In the genomic region with DNA sequence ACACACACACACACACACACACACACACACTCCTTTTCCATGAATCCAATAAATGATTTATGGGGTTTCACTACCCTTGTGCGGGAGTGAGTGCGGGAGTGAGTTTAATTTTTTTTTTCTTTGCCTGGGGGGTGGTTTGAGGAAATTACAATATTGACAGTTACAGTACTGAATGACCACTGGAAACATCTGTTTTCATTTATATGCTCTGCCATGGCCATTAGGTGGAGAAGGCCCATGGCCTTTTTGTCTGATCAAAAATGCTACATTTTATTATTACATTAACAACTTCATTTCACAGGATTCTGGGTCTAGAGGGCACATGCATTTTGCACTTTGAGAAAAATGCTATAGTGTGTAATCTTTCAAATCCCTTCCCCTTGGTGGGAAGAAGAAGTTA, we compare ENCODE assay signal across 22 cellular contexts. TPM values are rescaled to one million over a fixed set of nuclear protein-coding genes. Genes with fewer than 3 reads are reported as not detected.
DNase-seq lines count a peak whose midpoint lies in the region; ATAC-seq and TF ChIP-seq lines count a peak whose summit lies in the region.
"Had no signal": no experiment of that assay in that cellular context is flagged by ENCODE, and none has a peak within 500 bp of the region (broad histone marks: within the 10 kb centered on the region; RNA-seq: fewer than 3 reads in every experiment).

No MANE protein-coding gene starts in this region.

- POLR2A ChIA-PET in WTC11 (lab: Charles Lee) (no interaction called here), A673 (lab: Charles Lee; ENCODE audit: low non-redundant PET) (no interaction called here)

- H3K36me3 ChIP-seq in cardiac muscle cell (peaks cover 21% of the 10 kb centered on the region), adipocyte (ENCODE audit: control insufficient read depth, insufficient read depth, low read length, severe bottlenecking) (peaks cover 57% of the 10 kb centered on the region), mesenchymal stem cell (ENCODE audit: control insufficient read depth in 1 of 2, insufficient read depth in 2 of 2, low read depth in 1 of 2, low read length in 2 of 2) (peaks cover 0 to 80% of the 10 kb centered on the region in 2 experiments), vagina (peaks cover 0 to 24% of the 10 kb centered on the region in 2 donors), A673 (ENCODE audit: insufficient read depth, low read length, poor library complexity, severe bottlenecking) (no peaks in the 10 kb centered on the region)

- no peaks in the 10 kb centered on the region for H3K36me3 Mint-ChIP-seq in WTC11
- H3K36me3 Mint-ChIP-seq: stimulated activated memory B cell treated with anti-CD40 and anti-IgM and Interleukin-4, amounts not matched to agents 10 μg/mL and 1 μg/mL and 100 μg/mL, for 72 hours had no signal

- H3K18ac ChIP-seq in mesenchymal stem cell (ENCODE audit: low read depth in 1 of 2, low read length in 2 of 2) = no peak overlapping the region

- H3K9me3 Mint-ChIP-seq in WTC11 = no peaks in the 10 kb centered on the region
- H3K9me3 Mint-ChIP-seq: stimulated activated memory B cell treated with anti-CD40 and anti-IgM and Interleukin-4, amounts not matched to agents 10 μg/mL and 1 μg/mL and 100 μg/mL, for 72 hours; T-helper 1 cell treated with Interleukin-12 subunit alpha and Interleukin-12 subunit beta and Interleukin-4 antibody, amounts not matched to agents 30 μg/mL and 1 μg/mL, for 36 hours had no signal

- H3K9me3 ChIP-seq in cardiac muscle cell (ENCODE audit: low read depth) = no peaks in the 10 kb centered on the region
- H3K9me3 ChIP-seq in adipocyte (ENCODE audit: control insufficient read depth, low read length) = no peaks in the 10 kb centered on the region
- H3K9me3 ChIP-seq in mesenchymal stem cell (ENCODE audit: control insufficient read depth, low read length) = no peaks in the 10 kb centered on the region
- H3K9me3 ChIP-seq in vagina = no peaks in the 10 kb centered on the region
- no peaks in the 10 kb centered on the region for H3K9me3 ChIP-seq in A673 (ENCODE audit: low read depth, low read length, poor library complexity, severe bottlenecking)
- H3K9me3 ChIP-seq: testis had no signal

- H3K27me3 Mint-ChIP-seq in WTC11 (ENCODE audit: low read depth) = peaks cover 100% of the 10 kb centered on the region

- H3K27me3 ChIP-seq in cardiac muscle cell = peaks cover 5% of the 10 kb centered on the region
- no peaks in the 10 kb centered on the region for H3K27me3 ChIP-seq in adipocyte (replicated peaks; ENCODE audit: control insufficient read depth, insufficient read depth, low read length)
- peaks cover 0 to 47% of the 10 kb centered on the region in 2 experiments for H3K27me3 ChIP-seq in mesenchymal stem cell (ENCODE audit: control insufficient read depth in 1 of 2, insufficient read depth in 1 of 2, low read length in 2 of 2)
- H3K27me3 ChIP-seq in vagina = no peaks in the 10 kb centered on the region
- peaks cover 19% of the 10 kb centered on the region for H3K27me3 ChIP-seq in A673 (replicated peaks; ENCODE audit: insufficient read depth, low read depth, low read length, poor library complexity)
- H3K27me3 ChIP-seq: testis had no signal

- H4K91ac ChIP-seq in mesenchymal stem cell (ENCODE audit: low read length) = no peak overlapping the region

- TF ChIP-seq CTCF in cardiac muscle cell (IDR thresholded peaks at IDR 0.05; ENCODE audit: low read depth, low read length) (no peak), vagina (IDR thresholded peaks at IDR 0.05) (no peak), WTC11 (IDR thresholded peaks at IDR 0.05) (no peak), A673 (conservative IDR thresholded peaks at IDR 0.05; ENCODE audit: low read depth, low read length) (no peak)

- no peak overlapping the region for H3K4ac ChIP-seq in mesenchymal stem cell (ENCODE audit: low read depth in 1 of 2, low read length in 2 of 2)

- no peak overlapping the region for H3K27ac Mint-ChIP-seq in WTC11
- H3K27ac Mint-ChIP-seq: stimulated activated memory B cell treated with anti-CD40 and anti-IgM and Interleukin-4, amounts not matched to agents 10 μg/mL and 1 μg/mL and 100 μg/mL, for 72 hours; T-helper 1 cell treated with Interleukin-12 subunit alpha and Interleukin-12 subunit beta and Interleukin-4 antibody, amounts not matched to agents 30 μg/mL and 1 μg/mL, for 36 hours had no signal

- no CpG with 5 or more reads among the region's 2 CpGs for WGBS in mesenchymal stem cell

- H3K4me1 ChIP-seq in cardiac muscle cell (ENCODE audit: low read depth) (peaks cover 46% of the 10 kb centered on the region), adipocyte (ENCODE audit: control insufficient read depth, insufficient read depth, low read length) (peaks cover 35% of the 10 kb centered on the region), mesenchymal stem cell (ENCODE audit: control insufficient read depth, insufficient read depth, low read depth, low read length) (peaks cover 3% of the 10 kb centered on the region), vagina (peaks cover 57% of the 10 kb centered on the region), A673 (ENCODE audit: insufficient read depth, low read length, poor library complexity, severe bottlenecking) (no peaks in the 10 kb centered on the region)

- no peak overlapping the region for H2BK120ac ChIP-seq in mesenchymal stem cell (ENCODE audit: low read depth, low read length)

- CTCF ChIA-PET in WTC11 (lab: Charles Lee) = no interaction called here
- CTCF ChIA-PET in A673 (lab: Charles Lee) = interaction anchor here (0.6 kb wide), 1 partner anchor 1217 kb away, joined by 5 read pairs; no protein-coding TSS in a partner anchor

- H3K27ac ChIP-seq in cardiac muscle cell (peak overlapping the region; percentile 12), mesenchymal stem cell (ENCODE audit: low read length, poor library complexity, severe bottlenecking) (no peak overlapping the region), vagina (peak overlapping the region; percentile 99), A673 (ENCODE audit: low read depth, low read length, poor library complexity, severe bottlenecking) (no peak overlapping the region)
- H3K27ac ChIP-seq: testis had no signal

- BruUV-seq in A673 (replicated peaks; lab: Mats Ljungman, UMichigan) = no TSS peak

- no peak for TF ChIP-seq POLR2A in vagina (IDR thresholded peaks at IDR 0.05)

- H2BK5ac ChIP-seq in mesenchymal stem cell (ENCODE audit: low read depth, low read length, poor library complexity, severe bottlenecking) = no peak overlapping the region

- H3K79me1 ChIP-seq in mesenchymal stem cell (replicated peaks; ENCODE audit: low read length, poor library complexity, severe bottlenecking) = no peaks in the 10 kb centered on the region

- H3K23ac ChIP-seq in mesenchymal stem cell (ENCODE audit: low read length in 2 of 2) = no peak overlapping the region

- H4K8ac ChIP-seq in mesenchymal stem cell (ENCODE audit: low read length) = no peak overlapping the region

- H3K9ac ChIP-seq in adipocyte (ENCODE audit: low read length) = no peak overlapping the region
- peak overlapping the region; percentile 100 for H3K9ac ChIP-seq in mesenchymal stem cell (ENCODE audit: low read length)

- peaks cover 92% of the 10 kb centered on the region for H3K4me1 Mint-ChIP-seq in WTC11

- H2BK15ac ChIP-seq in mesenchymal stem cell (ENCODE audit: low read depth, poor library complexity, severe bottlenecking) = no peak overlapping the region

- H3K4me2 ChIP-seq in mesenchymal stem cell (ENCODE audit: low read length, poor library complexity, severe bottlenecking) = no peak overlapping the region

- DNase-seq in cardiac muscle cell (ENCODE audit: low read depth in 1 of 2, low spot score in 1 of 2) = no peak
- no peak for DNase-seq in Right ventricle myocardium inferior (ENCODE audit: missing footprints)
- DNase-seq in adipocyte (ENCODE audit: low read depth) = peak; percentile 64
- no peak for DNase-seq in mesenchymal stem cell
- DNase-seq in vagina (ENCODE audit: extremely low spot score in 2 of 2) = no peak
- no peak for DNase-seq in WTC11 (ENCODE audit: low spot score)
- DNase-seq in A673 (ENCODE audit: low spot score) = no peak
- DNase-seq in SKM-1 treated with dmso at 0.1 percent for 144 hours (lab: John Stamatoyannopoulos, UW; ENCODE audit: unreplicated experiment) = no peak
- DNase-seq: activated gamma-delta T cell treated with Interleukin-2 at 50 U/mL for 16 hours, anterior cingulate cortex, C1 segment of cervical spinal cord, erythroblast, glutamatergic neuron, KG1, NCI-H1105, NCI-H524 treated with DMSO at 0.1 percent for 48 hours, occipital lobe, Right ventricle myocardium superior, testis had no signal

- no peak for ATAC-seq in Right ventricle myocardium inferior
- ATAC-seq in WTC11 = no peak
- ATAC-seq: left lobe of liver; stimulated activated memory B cell treated with anti-CD40 and anti-IgM and Interleukin-4, amounts not matched to agents 10 μg/mL and 1 μg/mL and 100 μg/mL, for 72 hours had no signal

- H3K14ac ChIP-seq in mesenchymal stem cell (ENCODE audit: low read length in 2 of 2) = no peak overlapping the region

- H2AFZ ChIP-seq in mesenchymal stem cell (ENCODE audit: low read depth, low read length) = no peak overlapping the region

- no peak overlapping the region for H3K4me3 Mint-ChIP-seq in WTC11
- H3K4me3 Mint-ChIP-seq: stimulated activated memory B cell treated with anti-CD40 and anti-IgM and Interleukin-4, amounts not matched to agents 10 μg/mL and 1 μg/mL and 100 μg/mL, for 72 hours; T-helper 1 cell treated with Interleukin-12 subunit alpha and Interleukin-12 subunit beta and Interleukin-4 antibody, amounts not matched to agents 30 μg/mL and 1 μg/mL, for 36 hours had no signal

- intact Hi-C loops in Right ventricle myocardium inferior (cut with DNase I) = loop anchor here (10.0 kb wide), 1 partner anchor 427 kb away; no protein-coding TSS in a partner anchor
- intact Hi-C loops in vagina (cut with DNase I) = no loop called here
- intact Hi-C loops in A673 (cut with micrococcal nuclease; ENCODE audit: unreplicated experiment) = no loop called here

- H2AK5ac ChIP-seq in mesenchymal stem cell (ENCODE audit: low read length, severe bottlenecking) = no peak overlapping the region

- H2BK12ac ChIP-seq in mesenchymal stem cell (ENCODE audit: low read length in 2 of 2) = no peak overlapping the region

- H3K4me3 ChIP-seq in cardiac muscle cell (no peak overlapping the region), adipocyte (ENCODE audit: low read length) (no peak overlapping the region), mesenchymal stem cell (ENCODE audit: insufficient read depth in 1 of 2, low read depth in 1 of 2, low read length in 2 of 2) (peak overlapping the region in 1 of 2 experiments; percentile 88), vagina (peak overlapping the region; percentile 82 to 90), A673 (ENCODE audit: low read depth, low read length, poor library complexity, severe bottlenecking) (no peak overlapping the region)
- H3K4me3 ChIP-seq: testis had no signal

TF ChIP-seq in WTC11, 78 proteins besides CTCF, POLR2A, EP300 and RAD21 (continues in another document):
- no peak for TF ChIP-seq ESRRA (CRISPR knock-in tag; IDR thresholded peaks at IDR 0.05; ENCODE audit: borderline replicate concordance)
- no peak for TF ChIP-seq ZNF138 (CRISPR knock-in tag; conservative IDR thresholded peaks at IDR 0.05)

RNA-seq across cellular contexts. Expression of gene TBX3, which starts 5.9 kb away (rescaled TPM):
- total RNA-seq in cardiac muscle cell = 69.4 and 87.5 TPM in 2 replicates
- polyA plus RNA-seq in cardiac muscle cell = 63.7 and 78.3 TPM in 2 replicates
- total RNA-seq in Right ventricle myocardium inferior = 11.9 TPM
- polyA plus RNA-seq in mesenchymal stem cell (2013, experiment 1 of 2) = 59.8 TPM
- 57.6 TPM for polyA plus RNA-seq in mesenchymal stem cell (2013, experiment 2 of 2)
- total RNA-seq in vagina = 57.0 TPM
- total RNA-seq in WTC11 (2021) = 0.89 to 2.2 TPM (median 0.92 TPM) in 3 replicates
- 1.0 and 1.4 TPM in 2 replicates for total RNA-seq in A673 (2021)

Comparison
In these comparisons a context has a peak if more than half of its experiments do, and no peak if none do; other contexts are left out.
1. H3K27ac ChIP-seq: peak in cardiac muscle cell (single experiment) and vagina (single experiment); none in mesenchymal stem cell (single experiment) and A673 (single experiment).
2. H3K4me3 ChIP-seq: peak in vagina (2 of 2); none in cardiac muscle cell (single experiment), adipocyte (single experiment) and A673 (single experiment).